Comparison of ENCODE assay signal across 1 cellular context in the genomic region with DNA sequence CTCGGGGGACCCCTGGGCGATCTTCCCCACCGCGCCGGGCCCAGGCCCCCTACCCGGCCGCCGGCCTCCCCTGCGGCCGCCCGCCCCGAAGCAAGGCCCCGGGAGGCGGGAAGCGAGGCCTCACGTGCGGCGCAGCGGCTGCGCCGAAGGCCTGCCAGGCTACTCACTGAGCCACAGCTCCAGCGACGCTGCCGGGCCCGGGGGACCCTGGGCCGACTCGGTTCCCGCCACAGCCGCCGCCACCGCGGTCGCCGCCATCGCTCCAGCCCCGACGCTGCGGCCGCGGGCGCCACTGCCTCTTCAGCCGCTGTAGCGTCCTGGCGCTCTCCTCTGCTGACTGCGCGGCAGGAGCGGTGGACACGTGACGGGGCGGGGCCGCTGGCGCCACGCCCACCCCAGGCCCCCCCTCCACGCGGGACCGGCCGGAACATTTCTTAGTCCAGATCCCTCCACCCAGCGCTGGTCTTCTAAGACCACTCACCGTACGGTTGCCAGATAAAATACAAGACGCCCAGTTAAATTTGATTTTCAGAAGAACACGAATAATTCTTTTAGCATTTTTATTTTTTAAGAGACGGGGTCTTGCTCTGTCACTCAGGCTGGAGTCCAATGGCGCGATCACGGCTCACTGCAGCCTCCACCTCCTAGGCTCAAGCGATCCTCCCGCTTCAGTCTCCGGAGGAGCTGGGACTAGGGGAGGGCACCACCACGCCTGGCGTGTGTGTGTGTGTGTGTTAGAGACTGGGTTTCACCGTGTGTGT.
TF ChIP-seq lines count a peak whose summit lies in the region.

A gene with protein sequence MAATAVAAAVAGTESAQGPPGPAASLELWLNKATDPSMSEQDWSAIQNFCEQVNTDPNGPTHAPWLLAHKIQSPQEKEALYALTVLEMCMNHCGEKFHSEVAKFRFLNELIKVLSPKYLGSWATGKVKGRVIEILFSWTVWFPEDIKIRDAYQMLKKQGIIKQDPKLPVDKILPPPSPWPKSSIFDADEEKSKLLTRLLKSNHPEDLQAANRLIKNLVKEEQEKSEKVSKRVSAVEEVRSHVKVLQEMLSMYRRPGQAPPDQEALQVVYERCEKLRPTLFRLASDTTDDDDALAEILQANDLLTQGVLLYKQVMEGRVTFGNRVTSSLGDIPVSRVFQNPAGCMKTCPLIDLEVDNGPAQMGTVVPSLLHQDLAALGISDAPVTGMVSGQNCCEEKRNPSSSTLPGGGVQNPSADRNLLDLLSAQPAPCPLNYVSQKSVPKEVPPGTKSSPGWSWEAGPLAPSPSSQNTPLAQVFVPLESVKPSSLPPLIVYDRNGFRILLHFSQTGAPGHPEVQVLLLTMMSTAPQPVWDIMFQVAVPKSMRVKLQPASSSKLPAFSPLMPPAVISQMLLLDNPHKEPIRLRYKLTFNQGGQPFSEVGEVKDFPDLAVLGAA (minus strand): TSS at position 341 of the 761 bp plus-strand sequence. CDS start 83 bp downstream, at position 258.

TF ChIP-seq in HCT116, 20 proteins besides CTCF, POLR2A, EP300 and RAD21 (continued from another document):
- TF ChIP-seq, protein P1, sequence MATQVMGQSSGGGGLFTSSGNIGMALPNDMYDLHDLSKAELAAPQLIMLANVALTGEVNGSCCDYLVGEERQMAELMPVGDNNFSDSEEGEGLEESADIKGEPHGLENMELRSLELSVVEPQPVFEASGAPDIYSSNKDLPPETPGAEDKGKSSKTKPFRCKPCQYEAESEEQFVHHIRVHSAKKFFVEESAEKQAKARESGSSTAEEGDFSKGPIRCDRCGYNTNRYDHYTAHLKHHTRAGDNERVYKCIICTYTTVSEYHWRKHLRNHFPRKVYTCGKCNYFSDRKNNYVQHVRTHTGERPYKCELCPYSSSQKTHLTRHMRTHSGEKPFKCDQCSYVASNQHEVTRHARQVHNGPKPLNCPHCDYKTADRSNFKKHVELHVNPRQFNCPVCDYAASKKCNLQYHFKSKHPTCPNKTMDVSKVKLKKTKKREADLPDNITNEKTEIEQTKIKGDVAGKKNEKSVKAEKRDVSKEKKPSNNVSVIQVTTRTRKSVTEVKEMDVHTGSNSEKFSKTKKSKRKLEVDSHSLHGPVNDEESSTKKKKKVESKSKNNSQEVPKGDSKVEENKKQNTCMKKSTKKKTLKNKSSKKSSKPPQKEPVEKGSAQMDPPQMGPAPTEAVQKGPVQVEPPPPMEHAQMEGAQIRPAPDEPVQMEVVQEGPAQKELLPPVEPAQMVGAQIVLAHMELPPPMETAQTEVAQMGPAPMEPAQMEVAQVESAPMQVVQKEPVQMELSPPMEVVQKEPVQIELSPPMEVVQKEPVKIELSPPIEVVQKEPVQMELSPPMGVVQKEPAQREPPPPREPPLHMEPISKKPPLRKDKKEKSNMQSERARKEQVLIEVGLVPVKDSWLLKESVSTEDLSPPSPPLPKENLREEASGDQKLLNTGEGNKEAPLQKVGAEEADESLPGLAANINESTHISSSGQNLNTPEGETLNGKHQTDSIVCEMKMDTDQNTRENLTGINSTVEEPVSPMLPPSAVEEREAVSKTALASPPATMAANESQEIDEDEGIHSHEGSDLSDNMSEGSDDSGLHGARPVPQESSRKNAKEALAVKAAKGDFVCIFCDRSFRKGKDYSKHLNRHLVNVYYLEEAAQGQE (IDR thresholded peaks at IDR 0.05; ENCODE audit: low read depth) = no peak
- TF ChIP-seq SIN3A (IDR thresholded peaks at IDR 0.05; ENCODE audit: low read depth) (no peak), TCF7L2 (IDR thresholded peaks at IDR 0.05; ENCODE audit: borderline replicate concordance, extremely low read depth, insufficient read depth, insufficient read length) (no peak), EZH2 (IDR thresholded peaks at IDR 0.05) (no peak), YY1 (IDR thresholded peaks at IDR 0.05; ENCODE audit: extremely low read depth, insufficient replicate concordance, low read depth, low read length) (peak; percentile 54), CBX3 (IDR thresholded peaks at IDR 0.05; ENCODE audit: low read depth) (no peak), EGR1 (IDR thresholded peaks at IDR 0.05; ENCODE audit: low read depth) (no peak), CEBPB (IDR thresholded peaks at IDR 0.05; ENCODE audit: low read depth) (no peak)
- TF ChIP-seq, protein P2, sequence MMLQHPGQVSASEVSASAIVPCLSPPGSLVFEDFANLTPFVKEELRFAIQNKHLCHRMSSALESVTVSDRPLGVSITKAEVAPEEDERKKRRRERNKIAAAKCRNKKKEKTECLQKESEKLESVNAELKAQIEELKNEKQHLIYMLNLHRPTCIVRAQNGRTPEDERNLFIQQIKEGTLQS (IDR thresholded peaks at IDR 0.05) = no peak
